8 cellular contexts compared by ENCODE assay signal in the genomic region with DNA sequence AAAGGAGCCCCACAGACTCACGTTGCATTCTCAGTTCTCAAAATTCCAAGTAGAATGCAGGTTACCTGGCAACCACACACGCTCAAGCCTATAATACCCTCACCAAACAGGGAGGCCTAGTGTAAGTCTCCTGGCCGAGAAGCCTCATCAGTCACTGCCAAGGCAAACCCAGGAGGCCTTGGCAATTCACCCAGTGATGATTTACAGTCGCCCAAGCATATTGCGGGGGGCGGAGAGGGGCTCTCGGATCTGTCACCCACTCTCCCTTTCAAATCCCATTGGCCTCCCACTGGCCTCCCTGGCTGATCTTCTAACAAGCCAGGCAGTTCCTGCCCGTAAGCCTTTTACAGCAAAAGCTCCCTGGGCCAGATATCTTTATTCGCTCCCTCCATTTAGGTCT. TPM values are rescaled to one million over a fixed set of nuclear protein-coding genes. Genes with fewer than 3 reads are reported as not detected.
DNase-seq lines count a peak whose midpoint lies in the region; ATAC-seq and TF ChIP-seq lines count a peak whose summit lies in the region.

No MANE protein-coding gene starts in this region.

- H3K36me3 ChIP-seq in PC-3 (ENCODE audit: low read depth, low read length) = peaks cover 23% of the 10 kb centered on the region
- peaks cover 16% of the 10 kb centered on the region for H3K36me3 ChIP-seq in osteoblast (ENCODE audit: insufficient read depth, low read length)

- BruUV-seq in PC-3 (replicated peaks; lab: Mats Ljungman, UMichigan) = no TSS peak

- intact Hi-C loops in PC-3 (cut with micrococcal nuclease) = loop anchor here (10.0 kb wide), 1 partner anchor 153 kb away; no protein-coding TSS in a partner anchor

- CTCF ChIA-PET in PC-3 (lab: Charles Lee) = no interaction called here

- peak overlapping the region; percentile 92 for H3K9ac ChIP-seq in PC-3 (ENCODE audit: low read length)

- H3K27ac ChIP-seq in PC-3 (ENCODE audit: low read length) = no peak overlapping the region
- peak overlapping the region; percentile 89 for H3K27ac ChIP-seq in osteoblast (ENCODE audit: low read depth, low read length)

- ATAC-seq in PC-3 (no peak), HG02623 (IDR thresholded peaks at IDR 0.05; ENCODE audit: unreplicated experiment) (no peak), HG03565 (IDR thresholded peaks at IDR 0.05; ENCODE audit: unreplicated experiment) (no peak)

- no peaks in the 10 kb centered on the region for H3K9me2 ChIP-seq in PC-3 (replicated peaks; ENCODE audit: low read length)

- peaks cover 60% of the 10 kb centered on the region for H3K79me2 ChIP-seq in PC-3 (ENCODE audit: low read length)
- H3K79me2 ChIP-seq in osteoblast (ENCODE audit: insufficient read depth, low read length) = peaks cover 60% of the 10 kb centered on the region

- H3K4me1 ChIP-seq in PC-3 (ENCODE audit: insufficient read depth, low read length) (peaks cover 23% of the 10 kb centered on the region), osteoblast (ENCODE audit: insufficient read depth, low read length) (peaks cover 21% of the 10 kb centered on the region)

- H3F3A ChIP-seq in PC-3 (ENCODE audit: low read length, unreplicated experiment) = no peaks in the 10 kb centered on the region

- H3K27me3 ChIP-seq in PC-3 (ENCODE audit: low read length) = no peaks in the 10 kb centered on the region
- H3K27me3 ChIP-seq in osteoblast (ENCODE audit: insufficient read depth, low read length) = no peaks in the 10 kb centered on the region

- DNase-seq in PC-3 (peak; percentile 6), erythroblast (lab: John Stamatoyannopoulos, UW) (peak; percentile 41 to 59), osteoblast (ENCODE audit: insufficient read length, low spot score, missing footprints) (peak; percentile 92), NCI-H2107 (lab: John Stamatoyannopoulos, UW) (no peak), SHP77 treated with DMSO at 0.1 percent for 48 hours (lab: John Stamatoyannopoulos, UW) (no peak)

- H2AFZ ChIP-seq in PC-3 (ENCODE audit: low read length) (no peak overlapping the region), osteoblast (ENCODE audit: low read length) (no peak overlapping the region)

- H3K4me3 ChIP-seq in GM12875 (ENCODE audit: low read depth, low read length) (peak overlapping the region; percentile 89), PC-3 (ENCODE audit: low read length) (peak overlapping the region; percentile 97), osteoblast (ENCODE audit: insufficient read depth, low read length) (peak overlapping the region; percentile 93)

- POLR2A ChIA-PET in PC-3 (lab: Charles Lee; ENCODE audit: unreplicated experiment) = interaction anchor here (0.6 kb wide), 1 partner anchor 536 kb away, joined by 4 read pairs; no protein-coding TSS in a partner anchor

- TF ChIP-seq POLR2A in erythroblast (IDR thresholded peaks at IDR 0.05; ENCODE audit: low read length) = no peak

- TF ChIP-seq CTCF in GM12875 (IDR thresholded peaks at IDR 0.05; ENCODE audit: borderline replicate concordance, insufficient read depth, low read depth, low read length) = no peak
- no peak for TF ChIP-seq CTCF in PC-3 (conservative IDR thresholded peaks at IDR 0.05; ENCODE audit: low read depth, low read length)
- no peak for TF ChIP-seq CTCF in osteoblast (IDR thresholded peaks at IDR 0.05; ENCODE audit: extremely low read depth, low read depth, low read length)

- H3K9me3 ChIP-seq in PC-3 (ENCODE audit: low read length) (no peaks in the 10 kb centered on the region), osteoblast (ENCODE audit: low read depth, low read length) (no peaks in the 10 kb centered on the region)

- H4K20me1 ChIP-seq in PC-3 (ENCODE audit: low read length) = peaks cover 35% of the 10 kb centered on the region
- H4K20me1 ChIP-seq in osteoblast (ENCODE audit: insufficient read depth, low read length) = peaks cover 48% of the 10 kb centered on the region

- H3K4me2 ChIP-seq in PC-3 (ENCODE audit: low read length) (peak overlapping the region; percentile 97), osteoblast (ENCODE audit: insufficient read depth, low read length) (peak overlapping the region; percentile 96)

RNA-seq across cellular contexts. Expression of a gene that starts 1.1 kb away (rescaled TPM):
- 97.9 and 137 TPM in 2 replicates for total RNA-seq in PC-3 (2014; rRNA removed)
- 63.9 and 69.5 TPM in 2 replicates for total RNA-seq in osteoblast

RNA-seq across cellular contexts. Expression of a gene that starts 32.1 kb away (rescaled TPM):
- 30.9 and 35.1 TPM in 2 replicates for total RNA-seq in PC-3 (2014; rRNA removed)
- total RNA-seq in osteoblast = 8.3 and 9.8 TPM in 2 replicates

RNA-seq across cellular contexts. Expression of a gene that starts 38.1 kb away (rescaled TPM):
- total RNA-seq in PC-3 (2014; rRNA removed) = 36.3 and 48.0 TPM in 2 replicates
- 18.1 and 18.6 TPM in 2 replicates for total RNA-seq in osteoblast

RNA-seq across cellular contexts. Expression of a gene that starts 46.6 kb away (rescaled TPM):
- total RNA-seq in PC-3 (2014; rRNA removed) (not detected in 2 replicates), osteoblast (under 0.01 TPM in 2 replicates)

Comparison
In these comparisons a context has a peak if more than half of its experiments do, and no peak if none do; other contexts are left out.
1. DNase-seq: peak in PC-3 (single experiment), erythroblast (2 of 2) and osteoblast (single experiment); none in NCI-H2107 (single experiment) and SHP77 treated with DMSO at 0.1 percent for 48 hours (single experiment).
2. Peak in every context shown above with its lines, with median percentiles within 50 percentile points of each other: H3K4me3 ChIP-seq.